ENCODE assay signal across 17 cellular contexts in genomic region chr15:51185213-51185619, GRCh38.
"Had no signal": no experiment of that assay in that cellular context is flagged by ENCODE, and none has a peak within 500 bp of the region (broad histone marks: within the 10 kb centered on the region; RNA-seq: fewer than 3 reads in every experiment).

No MANE protein-coding gene starts in this region.

- H3K27me3 ChIP-seq: right lobe of liver, testis had no signal

- H3K4me1 ChIP-seq: right lobe of liver, testis had no signal

- H3K27ac ChIP-seq: coronary artery, epithelial cell of prostate, psoas muscle, right lobe of liver, testis had no signal

- H3K9me3 ChIP-seq: psoas muscle, right lobe of liver, testis had no signal

- ATAC-seq: effector memory CD8-positive, alpha-beta T cell; natural killer cell treated with Interleukin-12 subunit alpha and Interleukin-12 subunit beta and Interleukin-15 and Interleukin-18, amount 100 ng/mL, for 72 hours; psoas muscle; stimulated activated naive CD8-positive, alpha-beta T cell treated with anti-CD3 and anti-CD28 coated beads, Interleukin-15, amount 100 ng/mL, for 72 hours; T-cell had no signal

- H3K36me3 ChIP-seq: right lobe of liver had no signal

- DNase-seq: activated B cell treated with CpG ODN at 0.5 μM for 24 hours; activated CD4-positive, alpha-beta T cell treated with anti-CD3 and anti-CD28 coated beads, Interleukin-2, amount 10 ng/mL, durations not matched to agents 24 days and 14 days; activated naive CD4-positive, alpha-beta T cell treated with anti-CD3 and anti-CD28 coated beads, Interleukin-2, amount 10 ng/mL, durations not matched to agents 7 days and 5 days; activated T-cell treated with anti-CD3 and anti-CD28 coated beads for 4 hours; effector memory CD8-positive, alpha-beta T cell; hypothalamus; psoas muscle; right lobe of liver; stimulated activated CD4-positive, alpha-beta T cell treated with anti-CD3 and anti-CD28 coated beads, Interleukin-2, amount 100 ng/mL, for 48 hours; stimulated activated CD8-positive, alpha-beta memory T cell treated with anti-CD3 and anti-CD28 coated beads, Interleukin-4, amount 100 ng/mL, for 48 hours; stimulated activated naive CD8-positive, alpha-beta T cell treated with anti-CD3 and anti-CD28 coated beads, Interleukin-15, amount 100 ng/mL, for 72 hours; T-cell; T1000; testis had no signal

- H3K4me3 ChIP-seq: coronary artery, psoas muscle, right lobe of liver, testis had no signal
